18 cellular contexts compared by ENCODE assay signal in the genomic region with DNA sequence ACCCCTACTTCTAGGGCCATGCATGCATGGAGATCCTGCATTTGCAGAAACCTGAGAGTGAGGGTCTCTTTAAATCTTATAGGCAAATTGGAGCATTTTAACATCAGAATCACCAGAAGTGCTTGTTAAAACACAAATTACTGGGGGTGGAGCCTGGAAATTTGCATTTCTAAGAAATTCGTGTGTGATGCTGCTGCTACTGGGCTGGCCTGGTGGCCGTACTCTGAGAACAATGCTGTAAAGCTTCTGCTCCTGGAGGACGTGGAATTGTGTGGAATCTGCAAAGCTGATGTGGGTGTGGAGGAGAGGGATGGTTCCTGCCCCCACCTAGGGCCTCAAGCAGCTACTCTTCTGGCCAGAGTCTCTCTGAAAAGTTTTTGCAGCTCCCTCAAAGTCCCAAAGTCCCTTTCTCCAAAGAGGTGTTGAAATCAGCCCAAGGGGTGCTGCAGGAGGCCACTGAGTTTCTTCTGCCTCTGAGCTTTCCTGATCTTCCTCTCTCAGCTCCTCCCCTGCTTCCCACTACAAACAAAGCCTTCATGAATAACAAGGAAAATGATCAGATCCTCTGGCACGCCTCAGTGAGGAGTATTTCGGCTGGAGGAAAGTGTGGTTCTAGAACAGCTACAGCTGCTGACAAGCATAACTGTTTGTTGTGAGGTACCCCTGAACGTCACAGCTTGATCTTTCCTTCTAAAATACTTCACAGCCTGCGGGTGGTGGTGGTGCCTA.
DNase-seq lines count a peak whose midpoint lies in the region; ATAC-seq and TF ChIP-seq lines count a peak whose summit lies in the region.
"Had no signal": no experiment of that assay in that cellular context is flagged by ENCODE, and none has a peak within 500 bp of the region (broad histone marks: within the 10 kb centered on the region; RNA-seq: fewer than 3 reads in every experiment).

No MANE protein-coding gene starts in this region.

- no peak overlapping the region for H3K4ac ChIP-seq in H9 (ENCODE audit: low read depth, low read length)

- H3K36me3 Mint-ChIP-seq in H9 (ENCODE audit: insufficient read depth in 1 of 3, low read depth in 3 of 3) = peaks cover 2 to 19% (median 3%) of the 10 kb centered on the region in 3 experiments; a peak in 3 of 7 replicates
- H3K36me3 Mint-ChIP-seq in WTC11 = peaks cover 23% of the 10 kb centered on the region
- H3K36me3 Mint-ChIP-seq: CD4-positive, CD25-positive, alpha-beta regulatory T cell had no signal

- H3K9me3 Mint-ChIP-seq in H9 (peaks cover 0 to 12% of the 10 kb centered on the region in 2 experiments; a peak in 3 of 5 replicates), WTC11 (peaks cover 30% of the 10 kb centered on the region)

- H3K4me2 ChIP-seq in H9 (ENCODE audit: insufficient read depth, insufficient read length, low read length) = no peak overlapping the region

- no peak overlapping the region for H2BK5ac ChIP-seq in H9 (ENCODE audit: insufficient read length, low read length)

- H3K23me2 ChIP-seq in H9 (ENCODE audit: insufficient read length, low read depth, low read length, poor library complexity, severe bottlenecking) = no peaks in the 10 kb centered on the region

- H4K20me1 ChIP-seq in H9 (ENCODE audit: control insufficient read depth, insufficient read depth, insufficient read length) = no peaks in the 10 kb centered on the region

- CTCF ChIA-PET in WTC11 (lab: Charles Lee) = no interaction called here

- no peak overlapping the region for H2BK120ac ChIP-seq in H9 (ENCODE audit: low read depth, low read length, poor library complexity, severe bottlenecking)

- no peak overlapping the region for H3K23ac ChIP-seq in H9 (ENCODE audit: insufficient read length, low read depth, low read length)

- H2AFZ ChIP-seq in H9 (ENCODE audit: low read length) = no peak overlapping the region

- no peaks in the 10 kb centered on the region for H3K79me1 ChIP-seq in H9 (ENCODE audit: insufficient read depth, low read depth, low read length, poor library complexity, severe bottlenecking)

- POLR2A ChIA-PET in WTC11 (lab: Charles Lee) = no interaction called here

- no peak overlapping the region for H3T11ph ChIP-seq in H9 (ENCODE audit: low read length)

- no peak overlapping the region for H2AK5ac ChIP-seq in H9 (ENCODE audit: insufficient read length, low read length)

- no peak overlapping the region for H2BK12ac ChIP-seq in H9 (ENCODE audit: insufficient read length, low read depth, low read length)

- H3K56ac ChIP-seq in H9 (ENCODE audit: insufficient read length, low read depth, low read length) = no peak overlapping the region

- H3K18ac ChIP-seq in H9 (ENCODE audit: insufficient read length, low read depth, low read length) = no peak overlapping the region

- H3K27me3 Mint-ChIP-seq in H9 (ENCODE audit: low read depth) = no peaks in the 10 kb centered on the region
- no peaks in the 10 kb centered on the region; the same call in 1 of the 2 replicates for H3K27me3 Mint-ChIP-seq in WTC11 (ENCODE audit: low read depth)
- H3K27me3 Mint-ChIP-seq: CD4-positive, CD25-positive, alpha-beta regulatory T cell had no signal

- H3K4me3 Mint-ChIP-seq in H9 (no peak overlapping the region), WTC11 (peak overlapping the region; percentile 33; the same call in 1 of the 2 replicates)
- H3K4me3 Mint-ChIP-seq: CD4-positive, CD25-positive, alpha-beta regulatory T cell; CD8-positive, alpha-beta memory T cell had no signal

- H4K8ac ChIP-seq in H9 (replicated peaks; ENCODE audit: insufficient read length, low read depth, low read length) = no peak overlapping the region

- ATAC-seq in WTC11 (peak; percentile 84), GM19328 (IDR thresholded peaks at IDR 0.05; ENCODE audit: unreplicated experiment) (no peak)
- ATAC-seq: K562 had no signal

- no peak overlapping the region for H4K91ac ChIP-seq in H9 (ENCODE audit: insufficient read length, low read depth, low read length)

- no peak overlapping the region for H3K27ac ChIP-seq in H9 (ENCODE audit: insufficient read length, low read depth, low read length)
- H3K27ac ChIP-seq in substantia nigra (ENCODE audit: low read depth, low read length, poor library complexity, severe bottlenecking) = no peak overlapping the region

- H3K27me3 ChIP-seq in H9 (ENCODE audit: insufficient read depth, low read length) = no peaks in the 10 kb centered on the region
- H3K27me3 ChIP-seq: BE2C had no signal

- H3K9ac ChIP-seq in H9 (ENCODE audit: extremely low read depth, insufficient read length, low read length) = no peak overlapping the region

- H3K9me3 ChIP-seq in H9 (ENCODE audit: control insufficient read depth, low read depth, low read length) = peaks cover 6% of the 10 kb centered on the region
- H3K9me3 ChIP-seq: BE2C had no signal

- no CpG with 5 or more reads among the region's 7 CpGs for WGBS in H9 (ENCODE audit: extremely low coverage, insufficient read length, low lambda C conversion rate)

- TF ChIP-seq CTCF in H9 (conservative IDR thresholded peaks at IDR 0.05) (no peak), WTC11 (IDR thresholded peaks at IDR 0.05) (no peak)

- peaks cover 5% of the 10 kb centered on the region; the same call in 1 of the 2 replicates for H3K4me1 ChIP-seq in H9 (ENCODE audit: insufficient read depth, low read length)
- H3K4me1 ChIP-seq: BE2C had no signal

- H2BK15ac ChIP-seq in H9 (ENCODE audit: low read depth, low read length) = no peak overlapping the region

- peak overlapping the region in 2 of 3 experiments; percentile 24 to 29; a peak in 1 of 7 replicates for H3K27ac Mint-ChIP-seq in H9
- peak overlapping the region; percentile 82 for H3K27ac Mint-ChIP-seq in WTC11
- H3K27ac Mint-ChIP-seq: CD4-positive, CD25-positive, alpha-beta regulatory T cell; CD8-positive, alpha-beta memory T cell had no signal

- no peak overlapping the region for H3K14ac ChIP-seq in H9 (ENCODE audit: insufficient read depth, low read length)

- H3K79me2 ChIP-seq in H9 (ENCODE audit: insufficient read depth, low read length) = no peaks in the 10 kb centered on the region

- H3K4me1 Mint-ChIP-seq in H9 (peaks cover 18 to 20% of the 10 kb centered on the region in 2 experiments), WTC11 (peaks cover 34% of the 10 kb centered on the region)
- H3K4me1 Mint-ChIP-seq: CD4-positive, CD25-positive, alpha-beta regulatory T cell; CD8-positive, alpha-beta memory T cell had no signal

- no peak overlapping the region for H4K5ac ChIP-seq in H9 (ENCODE audit: insufficient read length, low read depth, low read length)

- DNase-seq in ELF-1 (ENCODE audit: low read depth, low spot score) = peak; percentile 55
- peak; percentile 44 for DNase-seq in H9
- DNase-seq in WTC11 (ENCODE audit: low spot score) = no peak
- DNase-seq in iPS-NIHi7 (ENCODE audit: extremely low spot score) = peak; percentile 15
- DNase-seq in H4 (ENCODE audit: low spot score) = no peak
- no peak for DNase-seq in DMS153 (lab: John Stamatoyannopoulos, UW)
- DNase-seq in substantia nigra (lab: John Stamatoyannopoulos, UW) = no peak
- DNase-seq: ACHN; BE2C; C1 segment of cervical spinal cord; CD4-positive, CD25-positive, alpha-beta regulatory T cell; CD8-positive, alpha-beta memory T cell; COR-L47; DMS 273 treated with DMSO at 0.1 percent for 48 hours; GDM1; IMR-90 had no signal

- no peak overlapping the region for H2BK20ac ChIP-seq in H9 (ENCODE audit: low read depth, low read length, poor library complexity, severe bottlenecking)

TF ChIP-seq in WTC11, 78 proteins besides CTCF, POLR2A, EP300 and RAD21 (continues in another document):
- no peak for TF ChIP-seq NFYB (CRISPR knock-in tag; conservative IDR thresholded peaks at IDR 0.05; ENCODE audit: low read depth)
- TF ChIP-seq, protein P1, sequence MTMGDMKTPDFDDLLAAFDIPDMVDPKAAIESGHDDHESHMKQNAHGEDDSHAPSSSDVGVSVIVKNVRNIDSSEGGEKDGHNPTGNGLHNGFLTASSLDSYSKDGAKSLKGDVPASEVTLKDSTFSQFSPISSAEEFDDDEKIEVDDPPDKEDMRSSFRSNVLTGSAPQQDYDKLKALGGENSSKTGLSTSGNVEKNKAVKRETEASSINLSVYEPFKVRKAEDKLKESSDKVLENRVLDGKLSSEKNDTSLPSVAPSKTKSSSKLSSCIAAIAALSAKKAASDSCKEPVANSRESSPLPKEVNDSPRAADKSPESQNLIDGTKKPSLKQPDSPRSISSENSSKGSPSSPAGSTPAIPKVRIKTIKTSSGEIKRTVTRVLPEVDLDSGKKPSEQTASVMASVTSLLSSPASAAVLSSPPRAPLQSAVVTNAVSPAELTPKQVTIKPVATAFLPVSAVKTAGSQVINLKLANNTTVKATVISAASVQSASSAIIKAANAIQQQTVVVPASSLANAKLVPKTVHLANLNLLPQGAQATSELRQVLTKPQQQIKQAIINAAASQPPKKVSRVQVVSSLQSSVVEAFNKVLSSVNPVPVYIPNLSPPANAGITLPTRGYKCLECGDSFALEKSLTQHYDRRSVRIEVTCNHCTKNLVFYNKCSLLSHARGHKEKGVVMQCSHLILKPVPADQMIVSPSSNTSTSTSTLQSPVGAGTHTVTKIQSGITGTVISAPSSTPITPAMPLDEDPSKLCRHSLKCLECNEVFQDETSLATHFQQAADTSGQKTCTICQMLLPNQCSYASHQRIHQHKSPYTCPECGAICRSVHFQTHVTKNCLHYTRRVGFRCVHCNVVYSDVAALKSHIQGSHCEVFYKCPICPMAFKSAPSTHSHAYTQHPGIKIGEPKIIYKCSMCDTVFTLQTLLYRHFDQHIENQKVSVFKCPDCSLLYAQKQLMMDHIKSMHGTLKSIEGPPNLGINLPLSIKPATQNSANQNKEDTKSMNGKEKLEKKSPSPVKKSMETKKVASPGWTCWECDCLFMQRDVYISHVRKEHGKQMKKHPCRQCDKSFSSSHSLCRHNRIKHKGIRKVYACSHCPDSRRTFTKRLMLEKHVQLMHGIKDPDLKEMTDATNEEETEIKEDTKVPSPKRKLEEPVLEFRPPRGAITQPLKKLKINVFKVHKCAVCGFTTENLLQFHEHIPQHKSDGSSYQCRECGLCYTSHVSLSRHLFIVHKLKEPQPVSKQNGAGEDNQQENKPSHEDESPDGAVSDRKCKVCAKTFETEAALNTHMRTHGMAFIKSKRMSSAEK (CRISPR knock-in tag; IDR thresholded peaks at IDR 0.05; ENCODE audit: borderline replicate concordance) = no peak
- TF ChIP-seq ZNF416 (CRISPR knock-in tag; IDR thresholded peaks at IDR 0.05) = no peak
- TF ChIP-seq ZNF317 (CRISPR knock-in tag; IDR thresholded peaks at IDR 0.05; ENCODE audit: borderline replicate concordance, low read depth) = no peak
- TF ChIP-seq, protein P2, sequence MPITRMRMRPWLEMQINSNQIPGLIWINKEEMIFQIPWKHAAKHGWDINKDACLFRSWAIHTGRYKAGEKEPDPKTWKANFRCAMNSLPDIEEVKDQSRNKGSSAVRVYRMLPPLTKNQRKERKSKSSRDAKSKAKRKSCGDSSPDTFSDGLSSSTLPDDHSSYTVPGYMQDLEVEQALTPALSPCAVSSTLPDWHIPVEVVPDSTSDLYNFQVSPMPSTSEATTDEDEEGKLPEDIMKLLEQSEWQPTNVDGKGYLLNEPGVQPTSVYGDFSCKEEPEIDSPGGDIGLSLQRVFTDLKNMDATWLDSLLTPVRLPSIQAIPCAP (CRISPR knock-in tag; IDR thresholded peaks at IDR 0.05) = no peak
- no peak for TF ChIP-seq TCF7 (CRISPR knock-in tag; IDR thresholded peaks at IDR 0.05; ENCODE audit: low read depth)

Comparison
In these comparisons a context has a peak if more than half of its experiments do, and no peak if none do; other contexts are left out.
1. DNase-seq: peak in ELF-1 (single experiment), H9 (single experiment) and iPS-NIHi7 (single experiment); none in WTC11 (single experiment), H4 (single experiment), DMS153 (single experiment) and substantia nigra (0 of 49).